1 cellular context compared by ENCODE assay signal in genomic region chr3:193813506-193813850, GRCh38.
TF ChIP-seq lines count a peak whose summit lies in the region.

No MANE protein-coding gene starts in this region.

TF ChIP-seq in H1, 55 proteins besides CTCF, POLR2A, EP300 and RAD21:
- TF ChIP-seq TAF7 (optimal IDR thresholded peaks at IDR 0.05; ENCODE audit: borderline replicate concordance, low read depth, low read length) (no peak), TEAD4 (IDR thresholded peaks at IDR 0.05; ENCODE audit: low read depth, low read length) (peak; percentile 75)
